In the genomic region with DNA sequence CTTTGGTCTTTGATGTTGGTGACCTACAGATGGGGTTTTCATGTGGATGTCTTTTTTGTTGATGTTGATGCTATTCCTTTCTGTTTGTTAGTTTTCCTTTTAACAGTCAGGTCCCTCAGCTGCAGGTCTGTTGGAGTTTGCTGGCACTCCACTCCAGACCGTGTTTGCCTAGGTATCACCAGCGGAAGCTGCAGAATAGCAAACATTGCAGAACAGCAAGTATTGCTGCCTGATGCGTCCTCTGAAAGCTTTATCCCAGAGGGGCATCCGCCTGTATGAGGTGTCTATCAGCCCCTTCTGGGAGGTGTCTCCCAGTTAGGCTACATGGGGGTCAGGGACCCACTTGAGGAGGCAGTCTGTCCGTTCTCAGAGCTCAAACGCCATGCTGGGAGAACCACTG, we compare ENCODE assay signal across 6 cellular contexts.
DNase-seq lines count a peak whose midpoint lies in the region; ATAC-seq, FAIRE-seq and TF ChIP-seq lines count a peak whose summit lies in the region.
"Not testable (repeated sequence)": the region's sequence is repeated elsewhere in the genome, so short reads cannot be mapped to it uniquely, and the experiment has no call there.

No MANE protein-coding gene starts in this region.

- H3K9me3 ChIP-seq in HepG2 (ENCODE audit: low read length); prostate gland: not testable (repeated sequence)

- peaks cover 14% of the 10 kb centered on the region for H3K4me1 ChIP-seq in HepG2 (ENCODE audit: insufficient read depth, low read length)
- H3K4me1 ChIP-seq in prostate gland (replicated peaks) = not testable (repeated sequence)

- H3K27me3 ChIP-seq in HepG2 (ENCODE audit: control insufficient read depth in 1 of 2, insufficient read depth in 2 of 2, low read length in 2 of 2); prostate gland (replicated peaks; ENCODE audit: insufficient read depth): not testable (repeated sequence)

- not testable (repeated sequence) for FAIRE-seq in HepG2 (lab: Jason Lieb, UNC)

- not testable (repeated sequence) for TF ChIP-seq RAD21 in HepG2 (CRISPR knock-in tag; IDR thresholded peaks at IDR 0.05)

- not testable (repeated sequence) for TF ChIP-seq POLR2A in HepG2 (IDR thresholded peaks at IDR 0.05; ENCODE audit: insufficient read depth in 1 of 2, low read depth in 2 of 2, low read length in 2 of 2); prostate gland (IDR thresholded peaks at IDR 0.05)

- peak; percentile 45 for ATAC-seq in left lobe of liver
- ATAC-seq in HepG2 = peak; percentile 54; the same call in 1 of the 3 replicates

- H3K4me3 ChIP-seq in LNCaP clone FGC (ENCODE audit: low read depth, low read length); prostate gland: not testable (repeated sequence)
- H3K4me3 ChIP-seq in HepG2 (replicated peaks in 1 of 3; ENCODE audit: insufficient read depth in 1 of 3, low read depth in 2 of 3, low read length in 3 of 3) = peak overlapping the region in 2 of 3 experiments; percentile 11 to 43; a peak in 2 of 6 replicates

- intact Hi-C loops in HepG2 (cut with micrococcal nuclease; ENCODE audit: unreplicated experiment); prostate gland (cut with DNase I): not testable (repeated sequence)

- H2AFZ ChIP-seq in HepG2 (ENCODE audit: low read length) = not testable (repeated sequence)

- not testable (repeated sequence) for H3K9ac ChIP-seq in HepG2 (ENCODE audit: insufficient read depth, low read depth, low read length)

- not testable (repeated sequence) for H3K79me2 ChIP-seq in HepG2 (ENCODE audit: insufficient read depth, low read length)

- not testable (repeated sequence) for TF ChIP-seq CTCF in C4-2B (conservative IDR thresholded peaks at IDR 0.05); LNCaP clone FGC (IDR thresholded peaks at IDR 0.05; ENCODE audit: control insufficient read depth, extremely low read depth, insufficient read depth); VCaP (conservative IDR thresholded peaks at IDR 0.05); HepG2 (CRISPR knock-in tag; IDR thresholded peaks at IDR 0.05); prostate gland (IDR thresholded peaks at IDR 0.05)

- 7% methylated on average over 6 of the region's 6 CpGs for WGBS in HepG2 (ENCODE audit: low lambda C conversion rate)
- WGBS in prostate gland = 79% methylated on average over 6 of the region's 6 CpGs

- DNase-seq in LNCaP clone FGC (ENCODE audit: low read depth) (peak; percentile 73), HepG2 (ENCODE audit: low spot score) (peak; percentile 46), prostate gland (ENCODE audit: low spot score) (peak; percentile 20)
- DNase-seq in left lobe of liver (ENCODE audit: low spot score) = not testable (repeated sequence)

- H4K20me1 ChIP-seq in HepG2 (ENCODE audit: insufficient read depth, low read length) = not testable (repeated sequence)

- peak overlapping the region; percentile 29 for H3K27ac ChIP-seq in C4-2B
- peak overlapping the region; percentile 89 for H3K27ac ChIP-seq in VCaP
- H3K27ac ChIP-seq in HepG2 (ENCODE audit: extremely low read length, insufficient read depth, low read length) = peak overlapping the region; percentile 19
- H3K27ac ChIP-seq in prostate gland = peak overlapping the region in 1 of 2 donors; percentile 38

- TF ChIP-seq EP300 in HepG2 (IDR thresholded peaks at IDR 0.05; ENCODE audit: low read depth in 2 of 2, low read length in 2 of 2); HepG2 (CRISPR knock-in tag; IDR thresholded peaks at IDR 0.05; ENCODE audit: borderline replicate concordance): not testable (repeated sequence)

- CTCF ChIA-PET in HepG2 (lab: Yijun Ruan, JAX; ENCODE audit: low intra/inter-chr PET ratio, low total read pairs) = not testable (repeated sequence)

- POLR2A ChIA-PET in HepG2 (lab: Yijun Ruan, JAX) = interaction anchor here (1.0 to 1.6 kb wide), 3 partner anchors 13 to 77 kb away, joined by 3 to 10 read pairs (median 5); a partner anchor contains a TSS

- BruUV-seq in HepG2 (replicated peaks; lab: Mats Ljungman, UMichigan) = not testable (repeated sequence)

- not testable (repeated sequence) for H3K36me3 ChIP-seq in HepG2 (replicated peaks in 1 of 2; ENCODE audit: control insufficient read depth in 1 of 2, insufficient read depth in 2 of 2, low read length in 2 of 2); prostate gland

- in situ Hi-C loops in HepG2 (cut with HindIII; ENCODE audit: extremely low pct_ligation_motif_present, low pct_unique_long_range_greater_than_20kb) = not testable (repeated sequence)

- peak overlapping the region; percentile 53 for H3K4me2 ChIP-seq in HepG2 (ENCODE audit: low read depth, low read length)

TF ChIP-seq in HepG2, 621 proteins besides CTCF, POLR2A, EP300 and RAD21:
- not testable (repeated sequence) for TF ChIP-seq FOXA1, SOX13, SOX6 (IDR thresholded peaks at IDR 0.05)
- TF ChIP-seq FOXA1 (CRISPR knock-in tag; IDR thresholded peaks at IDR 0.05) = peak; percentile 19; the same call in 1 of the 2 replicates
- TF ChIP-seq ZNF292 (CRISPR knock-in tag; IDR thresholded peaks at IDR 0.05; ENCODE audit: borderline replicate concordance, low read depth) = peak; percentile 52; the same call in 1 of the 2 replicates
- peak; percentile 44 for TF ChIP-seq CEBPG (CRISPR knock-in tag; IDR thresholded peaks at IDR 0.05)
- 0 out of 2 replicates have a peak, but pooled peaks have one; percentile 11 for TF ChIP-seq GABPB1 (CRISPR knock-in tag; IDR thresholded peaks at IDR 0.05)
- 0 out of 2 replicates have a peak, but pooled peaks have one; percentile 15 for TF ChIP-seq SALL1 (CRISPR knock-in tag; IDR thresholded peaks at IDR 0.05)
- 0 out of 4 replicates have a peak, but pooled peaks of 1 of the 2 experiments have one; percentile 10 for TF ChIP-seq SOX13 (CRISPR knock-in tag; conservative IDR thresholded peaks at IDR 0.05 in 1 of 2, IDR thresholded peaks at IDR 0.05 in 1 of 2)
- peak; percentile 35; the same call in 1 of the 2 replicates for TF ChIP-seq ETV5 (CRISPR knock-in tag; IDR thresholded peaks at IDR 0.05; ENCODE audit: borderline replicate concordance)
- TF ChIP-seq SOX6 (CRISPR knock-in tag; IDR thresholded peaks at IDR 0.05) = 0 out of 2 replicates have a peak, but pooled peaks have one; percentile 20
- 0 out of 2 replicates have a peak, but pooled peaks have one; percentile 9 for TF ChIP-seq SP5 (CRISPR knock-in tag; IDR thresholded peaks at IDR 0.05; ENCODE audit: borderline replicate concordance, low read depth)
- TF ChIP-seq, protein P1, sequence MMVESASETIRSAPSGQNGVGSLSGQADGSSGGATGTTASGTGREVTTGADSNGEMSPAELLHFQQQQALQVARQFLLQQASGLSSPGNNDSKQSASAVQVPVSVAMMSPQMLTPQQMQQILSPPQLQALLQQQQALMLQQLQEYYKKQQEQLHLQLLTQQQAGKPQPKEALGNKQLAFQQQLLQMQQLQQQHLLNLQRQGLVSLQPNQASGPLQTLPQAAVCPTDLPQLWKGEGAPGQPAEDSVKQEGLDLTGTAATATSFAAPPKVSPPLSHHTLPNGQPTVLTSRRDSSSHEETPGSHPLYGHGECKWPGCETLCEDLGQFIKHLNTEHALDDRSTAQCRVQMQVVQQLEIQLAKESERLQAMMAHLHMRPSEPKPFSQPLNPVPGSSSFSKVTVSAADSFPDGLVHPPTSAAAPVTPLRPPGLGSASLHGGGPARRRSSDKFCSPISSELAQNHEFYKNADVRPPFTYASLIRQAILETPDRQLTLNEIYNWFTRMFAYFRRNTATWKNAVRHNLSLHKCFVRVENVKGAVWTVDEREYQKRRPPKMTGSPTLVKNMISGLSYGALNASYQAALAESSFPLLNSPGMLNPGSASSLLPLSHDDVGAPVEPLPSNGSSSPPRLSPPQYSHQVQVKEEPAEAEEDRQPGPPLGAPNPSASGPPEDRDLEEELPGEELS (CRISPR knock-in tag; IDR thresholded peaks at IDR 0.05) = peak; percentile 45; the same call in 1 of the 2 replicates
- 0 out of 2 replicates have a peak, but pooled peaks have one; percentile 20 for TF ChIP-seq TBX2 (CRISPR knock-in tag; IDR thresholded peaks at IDR 0.05; ENCODE audit: borderline replicate concordance)
- TF ChIP-seq ZNF12 (CRISPR knock-in tag; IDR thresholded peaks at IDR 0.05) = 0 out of 2 replicates have a peak, but pooled peaks have one; percentile 40
- TF ChIP-seq SAP130 (CRISPR knock-in tag; IDR thresholded peaks at IDR 0.05; ENCODE audit: low read depth) = peak; percentile 27; the same call in 1 of the 2 replicates
- TF ChIP-seq HDAC2 (CRISPR knock-in tag; IDR thresholded peaks at IDR 0.05) = 0 out of 2 replicates have a peak, but pooled peaks have one; percentile 20
TF ChIP-seq in HepG2: peak in this region for 14; not testable (repeated sequence) for 607.
